ENCODE assay signal across 39 cellular contexts in the genomic region with DNA sequence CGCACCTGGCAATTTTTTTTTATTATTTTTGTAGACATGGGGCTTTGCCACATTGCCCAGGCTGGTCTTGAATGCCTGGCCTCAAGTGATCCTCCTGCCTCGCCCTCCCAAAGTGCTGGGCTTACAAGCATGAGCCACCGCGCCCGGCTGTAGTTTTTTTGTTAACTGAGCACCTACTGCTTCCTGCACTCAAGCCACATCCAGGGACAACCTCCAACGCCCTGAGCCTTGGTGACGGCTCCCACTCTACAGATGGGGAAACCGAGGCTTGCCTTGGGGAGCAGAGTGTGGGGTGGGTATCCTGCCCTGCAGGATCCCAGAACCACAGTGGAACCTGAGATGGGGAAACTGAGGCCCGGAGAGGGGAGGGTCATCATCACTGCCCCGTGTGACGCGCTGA. TPM values are rescaled to one million over a fixed set of nuclear protein-coding genes. Genes with fewer than 3 reads are reported as not detected.
"Had no signal": no experiment of that assay in that cellular context is flagged by ENCODE, and none has a peak within 500 bp of the region (broad histone marks: within the 10 kb centered on the region; RNA-seq: fewer than 3 reads in every experiment).

No MANE protein-coding gene starts in this region.

- H3K9me3 ChIP-seq: MG63 had no signal

- H3K4me3 ChIP-seq: MG63 had no signal

- H3K36me3 ChIP-seq: MG63 had no signal

- DNase-seq: Karpas-422, Kasumi-1, MG63, MM.1S, MV-4-11, NCI-H1048, NCI-H1092, NCI-H1092 treated with DMSO at 0.1 percent for 48 hours, NCI-H1105, NCI-H1105 treated with DMSO at 0.1 percent for 48 hours, NCI-H1417, NCI-H1417 treated with DMSO at 0.1 percent for 48 hours, NCI-H1436, NCI-H1436 treated with DMSO at 0.1 percent for 48 hours, NCI-H146, NCI-H1694, NCI-H1694 treated with DMSO at 0.1 percent for 48 hours, NCI-H187, NCI-H187 treated with DMSO at 0.1 percent for 48 hours, NCI-H2029, NCI-H2029 treated with DMSO at 0.1 percent for 48 hours, NCI-H2081, NCI-H2081 treated with DMSO at 0.1 percent for 48 hours, NCI-H2107, NCI-H2171, NCI-H2171 treated with DMSO at 0.1 percent for 48 hours, NCI-H2227 treated with DMSO at 0.1 percent for 48 hours, NCI-H226, NCI-H345, NCI-H446, NCI-H446 treated with DMSO at 0.1 percent for 48 hours, NCI-H510A, NCI-H510A treated with DMSO at 0.1 percent for 48 hours, NCI-H524, NCI-H524 treated with DMSO at 0.1 percent for 48 hours had no signal

- H3K27me3 ChIP-seq: MG63 had no signal

RNA-seq across cellular contexts. Expression of gene ELANE, which starts 3.0 kb away (rescaled TPM):
- total RNA-seq: M059J, MCF 10A, NCI-H460 had no signal

RNA-seq across cellular contexts. Expression of gene CFD, which starts 4.3 kb away (rescaled TPM):
- total RNA-seq: LHCN-M2 had no signal

RNA-seq across cellular contexts. Expression of gene PRTN3, which starts 14.3 kb away (rescaled TPM):
- total RNA-seq: LHCN-M2, M059J, MCF 10A had no signal

RNA-seq across cellular contexts. Expression of gene AZU1, which starts 27.5 kb away (rescaled TPM):
- total RNA-seq: LHCN-M2, M059J, MCF 10A had no signal

RNA-seq across cellular contexts. Expression of gene PLPPR3, which starts 33.4 kb away (rescaled TPM):
- total RNA-seq: LHCN-M2, MCF 10A had no signal
